Comparison of ENCODE assay signal across 13 cellular contexts in genomic region chr6:56770011-56770520, GRCh38.
"Had no signal": no experiment of that assay in that cellular context is flagged by ENCODE, and none has a peak within 500 bp of the region (broad histone marks: within the 10 kb centered on the region; RNA-seq: fewer than 3 reads in every experiment).

No MANE protein-coding gene starts in this region.

- H3K27me3 ChIP-seq: breast epithelium, left lung, tibial artery had no signal

- H3K4me1 Mint-ChIP-seq: activated CD4-positive, alpha-beta T cell treated with anti-CD3 and anti-CD28 coated beads, Interleukin-2, amount 10 ng/mL, durations not matched to agents 24 days and 14 days; nephron progenitor cell had no signal

- H3K9me3 ChIP-seq: breast epithelium, left lung, tibial artery had no signal

- H3K27ac ChIP-seq: breast epithelium, left lung had no signal

- H3K4me1 ChIP-seq: breast epithelium, left lung had no signal

- DNase-seq: activated CD4-positive, alpha-beta T cell treated with anti-CD3 and anti-CD28 coated beads, Interleukin-2, amount 10 ng/mL, durations not matched to agents 24 days and 14 days; activated naive CD4-positive, alpha-beta T cell treated with anti-CD3 and anti-CD28 coated beads, Interleukin-2, amount 50 U/mL, for 16 hours; amniotic stem cell; endodermal cell; foreskin melanocyte; islet precursor cell; mesendoderm; nephron progenitor cell; small intestine; tibial artery had no signal

- H3K27ac Mint-ChIP-seq: activated CD4-positive, alpha-beta T cell treated with anti-CD3 and anti-CD28 coated beads, Interleukin-2, amount 10 ng/mL, durations not matched to agents 24 days and 14 days; endodermal cell; nephron progenitor cell; T-helper 1 cell treated with Interleukin-12 subunit alpha and Interleukin-12 subunit beta and Interleukin-4 antibody, amounts not matched to agents 30 μg/mL and 1 μg/mL, for 36 hours had no signal

- H3K4me3 ChIP-seq: breast epithelium, left lung, tibial artery had no signal

- H3K9me3 Mint-ChIP-seq: activated CD4-positive, alpha-beta T cell treated with anti-CD3 and anti-CD28 coated beads, Interleukin-2, amount 10 ng/mL, durations not matched to agents 24 days and 14 days; endodermal cell; nephron progenitor cell; T-helper 1 cell treated with Interleukin-12 subunit alpha and Interleukin-12 subunit beta and Interleukin-4 antibody, amounts not matched to agents 30 μg/mL and 1 μg/mL, for 36 hours had no signal

- H3K36me3 ChIP-seq: breast epithelium, left lung, tibial artery had no signal

- ATAC-seq: left lung had no signal

- H3K4me3 Mint-ChIP-seq: activated CD4-positive, alpha-beta T cell treated with anti-CD3 and anti-CD28 coated beads, Interleukin-2, amount 10 ng/mL, durations not matched to agents 24 days and 14 days; endodermal cell; nephron progenitor cell; T-helper 1 cell treated with Interleukin-12 subunit alpha and Interleukin-12 subunit beta and Interleukin-4 antibody, amounts not matched to agents 30 μg/mL and 1 μg/mL, for 36 hours had no signal
